8 cellular contexts compared by ENCODE assay signal in the genomic region with DNA sequence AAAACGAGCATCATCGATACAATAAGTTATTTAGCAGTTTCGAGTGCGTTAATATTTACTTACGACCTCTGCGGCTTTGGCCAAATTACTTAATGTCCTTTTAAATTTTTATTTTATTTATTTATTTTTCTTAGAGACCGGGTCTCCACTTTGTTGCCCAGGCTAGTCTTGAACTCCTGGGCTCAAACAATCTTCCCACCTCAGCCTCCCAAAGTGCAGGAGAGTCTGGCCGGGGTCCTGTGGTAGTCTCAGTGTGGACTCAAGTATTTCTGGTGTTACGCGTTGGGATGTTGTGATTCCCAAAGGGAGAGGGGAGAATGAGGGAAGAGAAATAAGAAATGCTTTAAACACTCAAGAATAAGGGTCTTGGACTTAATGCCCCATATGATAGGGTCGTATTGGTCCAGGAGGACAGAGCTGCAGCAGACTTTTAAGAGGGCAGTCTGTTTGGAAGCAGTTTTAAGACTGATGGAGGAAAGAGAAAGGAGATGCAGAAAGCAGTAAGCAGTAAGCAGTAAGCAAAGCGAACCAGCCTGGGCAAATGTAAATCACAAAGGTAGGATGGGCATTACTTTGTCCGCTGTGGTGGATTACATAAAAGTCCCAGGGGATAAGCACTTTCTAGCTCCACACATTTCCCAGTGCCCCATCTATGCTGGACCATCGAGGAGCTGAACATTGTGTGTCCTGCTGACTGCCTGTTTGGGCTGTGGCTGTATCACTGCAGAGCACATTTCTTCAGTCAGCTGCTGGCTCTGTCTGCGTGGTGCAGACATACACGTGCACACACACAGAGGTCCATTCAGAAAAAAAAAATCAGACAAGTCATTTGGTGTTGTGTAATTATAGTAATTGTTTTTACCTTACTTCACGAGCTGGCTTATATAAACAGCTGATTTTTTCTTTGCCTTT. TPM values are rescaled to one million over a fixed set of nuclear protein-coding genes. Genes with fewer than 3 reads are reported as not detected.
DNase-seq lines count a peak whose midpoint lies in the region; ATAC-seq and TF ChIP-seq lines count a peak whose summit lies in the region.

No MANE protein-coding gene starts in this region.

- intact Hi-C loops in PC-3 (cut with micrococcal nuclease): no loop called here

- peaks cover 14% of the 10 kb centered on the region for H3K4me1 Mint-ChIP-seq in neural progenitor cell

- peak; percentile 36; the same call in 1 of the 2 replicates for ATAC-seq in PC-3
- ATAC-seq in GM18502 (IDR thresholded peaks at IDR 0.05; ENCODE audit: poor library complexity, unreplicated experiment): no peak

- no peaks in the 10 kb centered on the region for H3K79me2 ChIP-seq in PC-3 (ENCODE audit: low read length)
- H3K79me2 ChIP-seq in neural progenitor cell (ENCODE audit: low read depth): no peaks in the 10 kb centered on the region

- H3K27me3 ChIP-seq in BJ (ENCODE audit: control insufficient read depth, insufficient read depth, low read length) (peaks cover 9% of the 10 kb centered on the region), PC-3 (ENCODE audit: low read length) (peaks cover 58% of the 10 kb centered on the region), neural progenitor cell (peaks cover 37% of the 10 kb centered on the region)

- H3K4me1 ChIP-seq in PC-3 (ENCODE audit: insufficient read depth, low read length) (no peaks in the 10 kb centered on the region), neural progenitor cell (peaks cover 6% of the 10 kb centered on the region)

- H3F3A ChIP-seq in PC-3 (ENCODE audit: low read length, unreplicated experiment) (no peaks in the 10 kb centered on the region), neural progenitor cell (ENCODE audit: low read depth) (peaks cover 23% of the 10 kb centered on the region)

- peak overlapping the region; percentile 92 for H3K4me2 ChIP-seq in PC-3 (ENCODE audit: low read length)
- peak overlapping the region; percentile 95 for H3K4me2 ChIP-seq in neural progenitor cell

- no peak overlapping the region for H3K9ac ChIP-seq in PC-3 (ENCODE audit: low read length)
- no peak overlapping the region for H3K9ac ChIP-seq in neural progenitor cell

- POLR2A ChIA-PET in BJ (lab: Charles Lee) (no interaction called here), PC-3 (lab: Charles Lee; ENCODE audit: unreplicated experiment) (no interaction called here)

- H3K4me3 ChIP-seq in BJ (ENCODE audit: low read depth, low read length): peak overlapping the region; percentile 35
- H3K4me3 ChIP-seq in PC-3 (ENCODE audit: low read length): peak overlapping the region; percentile 67
- H3K4me3 ChIP-seq in fibroblast of pulmonary artery (replicated peaks; ENCODE audit: low read depth, low read length): peak overlapping the region; percentile 86
- H3K4me3 ChIP-seq in neural progenitor cell: peak overlapping the region; percentile 75

- H3K27ac Mint-ChIP-seq in neural progenitor cell: peak overlapping the region; percentile 58

- H4K20me1 ChIP-seq in PC-3 (ENCODE audit: low read length): no peaks in the 10 kb centered on the region
- H4K20me1 ChIP-seq in neural progenitor cell (ENCODE audit: low read depth): no peaks in the 10 kb centered on the region

- H3K4me3 Mint-ChIP-seq in neural progenitor cell: peak overlapping the region; percentile 86

- H2AFZ ChIP-seq in PC-3 (ENCODE audit: low read length) (no peak overlapping the region), neural progenitor cell (replicated peaks) (no peak overlapping the region)

- BruUV-seq in PC-3 (replicated peaks; lab: Mats Ljungman, UMichigan): no TSS peak

- no peaks in the 10 kb centered on the region for H3K9me2 ChIP-seq in PC-3 (replicated peaks; ENCODE audit: low read length)

- no peaks in the 10 kb centered on the region for H3K36me3 ChIP-seq in BJ (ENCODE audit: control insufficient read depth, insufficient read depth, low read length)
- no peaks in the 10 kb centered on the region for H3K36me3 ChIP-seq in PC-3 (ENCODE audit: low read depth, low read length)
- H3K36me3 ChIP-seq in neural progenitor cell: no peaks in the 10 kb centered on the region

- H3K36me3 Mint-ChIP-seq in neural progenitor cell: no peaks in the 10 kb centered on the region

- H3K9me3 Mint-ChIP-seq in neural progenitor cell: no peaks in the 10 kb centered on the region

- DNase-seq in BJ (ENCODE audit: low read depth): no peak
- DNase-seq in PC-3: no peak
- DNase-seq in fibroblast of pulmonary artery (ENCODE audit: low read depth): peak; percentile 76
- DNase-seq in neural progenitor cell (ENCODE audit: low spot score): no peak
- DNase-seq in activated gamma-delta T cell (lab: John Stamatoyannopoulos, UW): no peak
- DNase-seq in SHP77 (lab: John Stamatoyannopoulos, UW): no peak
- no peak for DNase-seq in activated CD4-positive, alpha-beta T cell treated with anti-CD3 and anti-CD28 coated beads, Interleukin-2, amount 50 U/mL, for 1 hour

- no peak overlapping the region for H3K27ac ChIP-seq in PC-3 (ENCODE audit: low read length)
- H3K27ac ChIP-seq in neural progenitor cell: no peak overlapping the region

- CTCF ChIA-PET in BJ (lab: Yijun Ruan, JAX): interaction anchor here (0.5 to 1.0 kb wide), 3 partner anchors 54 to 420 kb away, joined by 3 read pairs; no protein-coding TSS in a partner anchor
- CTCF ChIA-PET in PC-3 (lab: Charles Lee): interaction anchor here (0.5 kb wide), 1 partner anchor 62 kb away, joined by 3 read pairs; no protein-coding TSS in a partner anchor

- H3K27me3 Mint-ChIP-seq in neural progenitor cell (ENCODE audit: insufficient read depth, low read depth): peaks cover 11% of the 10 kb centered on the region

- H3K9me3 ChIP-seq in PC-3 (ENCODE audit: low read length) (no peaks in the 10 kb centered on the region), neural progenitor cell (ENCODE audit: low read depth) (no peaks in the 10 kb centered on the region)

- TF ChIP-seq CTCF in BJ (IDR thresholded peaks at IDR 0.05; ENCODE audit: insufficient read depth, low read depth, low read length) (no peak), PC-3 (conservative IDR thresholded peaks at IDR 0.05; ENCODE audit: low read depth, low read length) (no peak), fibroblast of pulmonary artery (IDR thresholded peaks at IDR 0.05; ENCODE audit: low read length, missing control alignments) (no peak), neural progenitor cell (IDR thresholded peaks at IDR 0.05) (no peak)

RNA-seq across cellular contexts. Expression of gene PDLIM3, which starts 0.8 kb away (rescaled TPM):
- 0.05 and 0.11 TPM in 2 replicates for polyA plus RNA-seq in BJ (2011; rRNA removed)
- polyA minus RNA-seq in BJ (2011; rRNA and poly(A)+ RNA removed): not detected in 2 replicates
- total RNA-seq in PC-3 (2014; rRNA removed) (0.47 TPM in 1 of 2 replicates, not detected in the other), neural progenitor cell (ENCODE audit: low replicate concordance) (1.4 and 5.2 TPM in 2 replicates)

Comparison
In these comparisons a context has a peak if more than half of its experiments do, and no peak if none do; other contexts are left out.
1. H3K4me3 ChIP-seq: peak in every context shown above with its lines; median percentile 86 in fibroblast of pulmonary artery; 75 in neural progenitor cell; 67 in PC-3; 35 in BJ.